18 cellular contexts compared by ENCODE assay signal in the genomic region with DNA sequence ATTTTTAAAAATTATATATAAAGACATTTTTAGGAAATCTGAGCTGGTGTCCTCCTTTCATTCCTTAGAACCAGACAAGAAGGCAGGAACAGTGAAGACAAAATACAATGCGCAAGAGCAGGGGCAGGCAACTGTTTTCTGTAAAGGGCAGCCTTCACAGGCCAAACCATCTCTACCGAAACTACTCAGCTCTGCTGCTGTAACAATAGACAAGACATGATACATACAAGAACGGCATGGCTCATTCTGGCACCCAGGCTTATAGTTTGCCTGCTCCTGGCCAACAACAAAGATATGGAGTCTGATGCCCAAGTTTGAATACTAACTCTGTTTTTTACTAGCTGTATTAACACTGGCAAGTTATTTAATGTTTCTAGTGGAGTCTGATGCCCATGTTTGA.
DNase-seq lines count a peak whose midpoint lies in the region; ATAC-seq and TF ChIP-seq lines count a peak whose summit lies in the region.
"Had no signal": no experiment of that assay in that cellular context is flagged by ENCODE, and none has a peak within 500 bp of the region (broad histone marks: within the 10 kb centered on the region; RNA-seq: fewer than 3 reads in every experiment).

No MANE protein-coding gene starts in this region.

- H3K9me3 Mint-ChIP-seq in mesothelial cell of epicardium = peaks cover 18% of the 10 kb centered on the region
- H3K9me3 Mint-ChIP-seq: H9, IgD-negative memory B cell had no signal

- TF ChIP-seq CTCF in dorsolateral prefrontal cortex (IDR thresholded peaks at IDR 0.05 in 54 of 56, conservative IDR thresholded peaks at IDR 0.05 in 2 of 56; ENCODE audit: low read depth in 1 of 56, partially characterized antibody in 56 of 56) = no peak
- no peak for TF ChIP-seq CTCF in mesothelial cell of epicardium (IDR thresholded peaks at IDR 0.05; ENCODE audit: unreplicated experiment)
- no peak for TF ChIP-seq CTCF in vagina (IDR thresholded peaks at IDR 0.05)
- no peak for TF ChIP-seq CTCF in omental fat pad (IDR thresholded peaks at IDR 0.05)

- peak; percentile 24 for DNase-seq in Ammon's horn (ENCODE audit: low spot score)
- DNase-seq in dorsolateral prefrontal cortex = peak in 2 of 10 donors; percentile 32 to 36
- no peak for DNase-seq in mesothelial cell of epicardium (ENCODE audit: low spot score in 2 of 2, unreplicated experiment in 2 of 2)
- DNase-seq in vagina (ENCODE audit: extremely low spot score in 2 of 2) = no peak
- DNase-seq in omental fat pad (ENCODE audit: low spot score) = no peak
- DNase-seq: 8988T; Calu3; CD8-positive, alpha-beta T cell; DMS79 treated with DMSO at 0.1 percent for 48 hours; GF-D8; H9 had no signal

- no peak overlapping the region for H3K4me3 ChIP-seq in dorsolateral prefrontal cortex
- no peak overlapping the region for H3K4me3 ChIP-seq in rectal smooth muscle tissue (ENCODE audit: low read length)
- H3K4me3 ChIP-seq in vagina = no peak overlapping the region
- H3K4me3 ChIP-seq: BLaER1 treated with 17β-estradiol and CSF1 and Interleukin-3, amounts not matched to agents 10 nM and 100 nM had no signal

- H3K36me3 ChIP-seq in rectal smooth muscle tissue (ENCODE audit: control insufficient read depth, insufficient read depth, low read length) (no peaks in the 10 kb centered on the region), vagina (no peaks in the 10 kb centered on the region)

- peak overlapping the region; percentile 44 for H3K27ac Mint-ChIP-seq in mesothelial cell of epicardium
- H3K27ac Mint-ChIP-seq: B cell; CD8-positive, alpha-beta T cell; H9; IgD-negative memory B cell had no signal

- no peak for TF ChIP-seq POLR2A in vagina (IDR thresholded peaks at IDR 0.05)

- no peak overlapping the region for H3K4me3 Mint-ChIP-seq in mesothelial cell of epicardium
- H3K4me3 Mint-ChIP-seq: B cell; CD8-positive, alpha-beta T cell; H9; IgD-negative memory B cell had no signal

- no peaks in the 10 kb centered on the region for H3K4me1 ChIP-seq in rectal smooth muscle tissue (ENCODE audit: control insufficient read depth, insufficient read depth, low read length)
- no peaks in the 10 kb centered on the region for H3K4me1 ChIP-seq in vagina

- ATAC-seq in omental fat pad (ENCODE audit: low FRiP score) (no peak), GM19023 (IDR thresholded peaks at IDR 0.05; ENCODE audit: unreplicated experiment) (no peak), HG03159 (IDR thresholded peaks at IDR 0.05; ENCODE audit: unreplicated experiment) (no peak)
- ATAC-seq: CD8-positive, alpha-beta T cell; HepG2 had no signal

- intact Hi-C loops in dorsolateral prefrontal cortex (cut with DNase I) (loop anchor here in 1 of 2 donors (5.0 kb wide), 1 partner anchor 263 kb away; no protein-coding TSS in a partner anchor), vagina (cut with DNase I) (no loop called here)

- no peaks in the 10 kb centered on the region for H3K27me3 Mint-ChIP-seq in mesothelial cell of epicardium (ENCODE audit: low read depth)
- H3K27me3 Mint-ChIP-seq: B cell, IgD-negative memory B cell had no signal

- peaks cover 5% of the 10 kb centered on the region for H3K36me3 Mint-ChIP-seq in mesothelial cell of epicardium

- H3K27me3 ChIP-seq in dorsolateral prefrontal cortex = no peaks in the 10 kb centered on the region
- no peaks in the 10 kb centered on the region for H3K27me3 ChIP-seq in rectal smooth muscle tissue (ENCODE audit: control insufficient read depth, insufficient read depth, low read length)
- H3K27me3 ChIP-seq in vagina = no peaks in the 10 kb centered on the region
- H3K27me3 ChIP-seq: BLaER1 treated with 17β-estradiol and CSF1 and Interleukin-3, amounts not matched to agents 10 nM and 100 nM had no signal

- peak overlapping the region in 30 of 59 donors; percentile 4 to 75 (median 50) for H3K27ac ChIP-seq in dorsolateral prefrontal cortex
- peak overlapping the region; percentile 36 for H3K27ac ChIP-seq in rectal smooth muscle tissue (ENCODE audit: low read depth, low read length)
- H3K27ac ChIP-seq in vagina = no peak overlapping the region
- H3K27ac ChIP-seq: BLaER1 treated with 17β-estradiol and CSF1 and Interleukin-3, amounts not matched to agents 10 nM and 100 nM had no signal

- no peak overlapping the region for H3K9ac ChIP-seq in rectal smooth muscle tissue (ENCODE audit: low read length)
- H3K9ac ChIP-seq: BLaER1 treated with 17β-estradiol and CSF1 and Interleukin-3, amounts not matched to agents 10 nM and 100 nM had no signal

- H3K9me3 ChIP-seq in vagina = no peaks in the 10 kb centered on the region
- H3K9me3 ChIP-seq: BLaER1 treated with 17β-estradiol and CSF1 and Interleukin-3, amounts not matched to agents 10 nM and 100 nM had no signal

- peaks cover 10% of the 10 kb centered on the region for H3K4me1 Mint-ChIP-seq in mesothelial cell of epicardium
- H3K4me1 Mint-ChIP-seq: B cell had no signal
